Comparison of ENCODE assay signal across 8 cellular contexts in genomic region chr15:51267714-51268105, GRCh38.
DNase-seq lines count a peak whose midpoint lies in the region; TF ChIP-seq lines count a peak whose summit lies in the region.

No MANE protein-coding gene starts in this region.

- DNase-seq in CD14-positive monocyte (ENCODE audit: low spot score) (no peak), NCI-H69 (lab: John Stamatoyannopoulos, UW) (peak; percentile 79), fibroblast of villous mesenchyme (ENCODE audit: low read depth) (peak; percentile 28), nucleus accumbens (lab: John Stamatoyannopoulos, UW) (peak in 31 of 56 donors; percentile 5 to 68 (median 23)), OCI-M2 (lab: John Stamatoyannopoulos, UW; ENCODE audit: unreplicated experiment) (no peak), NCI-H510A treated with DMSO at 0.1 percent for 48 hours (lab: John Stamatoyannopoulos, UW) (no peak), MV-4-11 (lab: John Stamatoyannopoulos, UW) (no peak), cortex of kidney (lab: John Stamatoyannopoulos, UW) (no peak)

- H3K36me3 Mint-ChIP-seq in CD14-positive monocyte = no peaks in the 10 kb centered on the region

- peaks cover 9 to 48% (median 24%) of the 10 kb centered on the region in 3 donors for H3K27me3 Mint-ChIP-seq in CD14-positive monocyte (ENCODE audit: low read depth in 3 of 3)

- TF ChIP-seq CTCF in CD14-positive monocyte (IDR thresholded peaks at IDR 0.05) (no peak), fibroblast of villous mesenchyme (IDR thresholded peaks at IDR 0.05; ENCODE audit: insufficient read depth, low read depth, low read length) (no peak)

- peaks cover 15% of the 10 kb centered on the region for H3K4me1 Mint-ChIP-seq in CD14-positive monocyte

- H3K4me3 ChIP-seq in fibroblast of villous mesenchyme (ENCODE audit: low read depth, low read length) = peak overlapping the region; percentile 55

- no peak overlapping the region for H3K27ac Mint-ChIP-seq in CD14-positive monocyte

- intact Hi-C loops in CD14-positive monocyte (cut with micrococcal nuclease) = no loop called here

- peak overlapping the region; percentile 71 to 92 for H3K4me3 Mint-ChIP-seq in CD14-positive monocyte

- H3K9me3 Mint-ChIP-seq in CD14-positive monocyte = peaks cover 0 to 4% (median 0%) of the 10 kb centered on the region in 7 donors

Comparison
In these comparisons a context has a peak if more than half of its experiments do, and no peak if none do; other contexts are left out.
1. DNase-seq: peak in NCI-H69 (single experiment), fibroblast of villous mesenchyme (single experiment) and nucleus accumbens (31 of 56); none in CD14-positive monocyte (single experiment), OCI-M2 (single experiment), NCI-H510A treated with DMSO at 0.1 percent for 48 hours (single experiment), MV-4-11 (single experiment) and cortex of kidney (single experiment).